Comparison of ENCODE assay signal across 1 cellular context in the genomic region with DNA sequence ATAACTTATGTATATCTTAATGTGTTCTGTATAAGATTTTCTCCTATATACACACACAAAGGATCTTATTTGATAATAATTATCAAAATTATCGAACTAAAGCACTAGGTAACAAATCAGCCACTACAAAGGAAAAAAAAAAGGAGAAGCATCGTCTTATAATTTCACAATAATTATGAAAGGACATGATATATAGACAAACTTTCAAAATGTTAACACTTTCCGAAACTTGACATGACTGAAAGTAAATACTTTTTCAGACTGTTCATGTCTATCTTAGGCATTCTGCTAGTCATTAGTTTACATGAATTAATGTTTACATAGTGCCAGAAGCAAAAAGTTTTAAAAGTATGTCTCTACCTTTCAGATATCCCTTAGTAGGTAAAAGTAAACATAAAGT.
A peak's percentile ranks its signal among the peaks of the same experiment; 100 is the strongest.
TF ChIP-seq lines count a peak whose summit lies in the region.

No MANE protein-coding gene starts in this region.

TF ChIP-seq in K562, 482 proteins besides CTCF, POLR2A, EP300 and RAD21 (continued from another document):
- TF ChIP-seq, protein P1, sequence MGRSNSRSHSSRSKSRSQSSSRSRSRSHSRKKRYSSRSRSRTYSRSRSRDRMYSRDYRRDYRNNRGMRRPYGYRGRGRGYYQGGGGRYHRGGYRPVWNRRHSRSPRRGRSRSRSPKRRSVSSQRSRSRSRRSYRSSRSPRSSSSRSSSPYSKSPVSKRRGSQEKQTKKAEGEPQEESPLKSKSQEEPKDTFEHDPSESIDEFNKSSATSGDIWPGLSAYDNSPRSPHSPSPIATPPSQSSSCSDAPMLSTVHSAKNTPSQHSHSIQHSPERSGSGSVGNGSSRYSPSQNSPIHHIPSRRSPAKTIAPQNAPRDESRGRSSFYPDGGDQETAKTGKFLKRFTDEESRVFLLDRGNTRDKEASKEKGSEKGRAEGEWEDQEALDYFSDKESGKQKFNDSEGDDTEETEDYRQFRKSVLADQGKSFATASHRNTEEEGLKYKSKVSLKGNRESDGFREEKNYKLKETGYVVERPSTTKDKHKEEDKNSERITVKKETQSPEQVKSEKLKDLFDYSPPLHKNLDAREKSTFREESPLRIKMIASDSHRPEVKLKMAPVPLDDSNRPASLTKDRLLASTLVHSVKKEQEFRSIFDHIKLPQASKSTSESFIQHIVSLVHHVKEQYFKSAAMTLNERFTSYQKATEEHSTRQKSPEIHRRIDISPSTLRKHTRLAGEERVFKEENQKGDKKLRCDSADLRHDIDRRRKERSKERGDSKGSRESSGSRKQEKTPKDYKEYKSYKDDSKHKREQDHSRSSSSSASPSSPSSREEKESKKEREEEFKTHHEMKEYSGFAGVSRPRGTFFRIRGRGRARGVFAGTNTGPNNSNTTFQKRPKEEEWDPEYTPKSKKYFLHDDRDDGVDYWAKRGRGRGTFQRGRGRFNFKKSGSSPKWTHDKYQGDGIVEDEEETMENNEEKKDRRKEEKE (IDR thresholded peaks at IDR 0.05; ENCODE audit: borderline replicate concordance in 1 of 2, control insufficient read depth in 1 of 2, low read depth in 2 of 2, low read length in 1 of 2) = no peak
- TF ChIP-seq ARNT (IDR thresholded peaks at IDR 0.05) (peak in 1 of 2 experiments; percentile 69; a peak in 1 of 4 replicates), CEBPG (CRISPR knock-in tag; IDR thresholded peaks at IDR 0.05) (no peak), CEBPG (tag; conservative IDR thresholded peaks at IDR 0.05 in 1 of 2, IDR thresholded peaks at IDR 0.05 in 1 of 2) (peak; percentile 18 to 40; a peak in 1 of 4 replicates), ZNF239 (CRISPR knock-in tag; IDR thresholded peaks at IDR 0.05) (no peak), MTA2 (IDR thresholded peaks at IDR 0.05; ENCODE audit: low read depth) (no peak), NR2C2 (CRISPR knock-in tag; IDR thresholded peaks at IDR 0.05) (no peak), NR2C2 (tag; IDR thresholded peaks at IDR 0.05) (no peak), CEBPB (tag; IDR thresholded peaks at IDR 0.05) (peak; percentile 66), SMAD3 (CRISPR knock-in tag; conservative IDR thresholded peaks at IDR 0.05) (no peak)
- TF ChIP-seq, protein P2, sequence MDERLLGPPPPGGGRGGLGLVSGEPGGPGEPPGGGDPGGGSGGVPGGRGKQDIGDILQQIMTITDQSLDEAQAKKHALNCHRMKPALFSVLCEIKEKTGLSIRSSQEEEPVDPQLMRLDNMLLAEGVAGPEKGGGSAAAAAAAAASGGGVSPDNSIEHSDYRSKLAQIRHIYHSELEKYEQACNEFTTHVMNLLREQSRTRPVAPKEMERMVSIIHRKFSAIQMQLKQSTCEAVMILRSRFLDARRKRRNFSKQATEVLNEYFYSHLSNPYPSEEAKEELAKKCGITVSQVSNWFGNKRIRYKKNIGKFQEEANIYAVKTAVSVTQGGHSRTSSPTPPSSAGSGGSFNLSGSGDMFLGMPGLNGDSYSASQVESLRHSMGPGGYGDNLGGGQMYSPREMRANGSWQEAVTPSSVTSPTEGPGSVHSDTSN (CRISPR knock-in tag; IDR thresholded peaks at IDR 0.05; ENCODE audit: low read depth) = no peak
- TF ChIP-seq, protein P2 (tag; conservative IDR thresholded peaks at IDR 0.05; ENCODE audit: low read depth) = 0 out of 2 replicates have a peak, but pooled peaks have one; percentile 28
